In genomic region chr13:85379433-85379832, GRCh38 we compare ENCODE assay signal across 18 cellular contexts.
DNase-seq lines count a peak whose midpoint lies in the region; ATAC-seq, FAIRE-seq and TF ChIP-seq lines count a peak whose summit lies in the region.
"Had no signal": no experiment of that assay in that cellular context is flagged by ENCODE, and none has a peak within 500 bp of the region (broad histone marks: within the 10 kb centered on the region; RNA-seq: fewer than 3 reads in every experiment).

No MANE protein-coding gene starts in this region.

- no peaks in the 10 kb centered on the region for H3K36me3 ChIP-seq in BLaER1
- no peaks in the 10 kb centered on the region for H3K36me3 ChIP-seq in PC-9 (ENCODE audit: low read depth)

- BruUV-seq in PC-9 (replicated peaks; lab: Mats Ljungman, UMichigan), result no TSS peak

- POLR2A ChIA-PET in PC-9 (lab: Charles Lee; ENCODE audit: unreplicated experiment), result no interaction called here

- peak overlapping the region; percentile 10; the same call in 1 of the 2 replicates for H3K4me3 ChIP-seq in BLaER1
- peak overlapping the region; percentile 48; the same call in 1 of the 2 replicates for H3K4me3 ChIP-seq in PC-9
- H3K4me3 ChIP-seq in epithelial cell of proximal tubule (ENCODE audit: low read depth, low read length), result peak overlapping the region; percentile 16
- H3K4me3 ChIP-seq: skin epidermis had no signal

- CTCF ChIA-PET in PC-9 (lab: Charles Lee), result no interaction called here

- peaks cover 8% of the 10 kb centered on the region; the same call in 1 of the 2 replicates for H3K9me3 ChIP-seq in BLaER1
- no peaks in the 10 kb centered on the region for H3K9me3 ChIP-seq in PC-9 (ENCODE audit: insufficient read depth, low read depth)

- intact Hi-C loops in PC-9 (cut with micrococcal nuclease; ENCODE audit: unreplicated experiment), result no loop called here

- peak; percentile 33 for DNase-seq in ELR (ENCODE audit: low read depth)
- DNase-seq in PC-9, result no peak
- DNase-seq in epithelial cell of proximal tubule (ENCODE audit: low read depth), result no peak
- no peak for DNase-seq in HT-29 (ENCODE audit: low spot score)
- DNase-seq in HTR-8/SVneo (ENCODE audit: insufficient read length, low spot score), result no peak
- DNase-seq: activated CD8-positive, alpha-beta memory T cell treated with anti-CD3 and anti-CD28 coated beads for 24 hours; activated gamma-delta T cell treated with Interleukin-2 at 50 U/mL for 16 hours; CD4-positive, CD25-positive, alpha-beta regulatory T cell; HCEC 1CT; hippocampal formation; NCI-H1694; NCI-H524 had no signal

- H2AFZ ChIP-seq in PC-9, result peak overlapping the region; percentile 77
- H2AFZ ChIP-seq: parathyroid adenoma had no signal

- no peak for FAIRE-seq in HTR-8/SVneo (lab: Jason Lieb, UNC)
- FAIRE-seq: GM12891 had no signal

- peak overlapping the region; percentile 52 for H3K4me2 ChIP-seq in BLaER1
- H3K4me2 ChIP-seq in PC-9, result peak overlapping the region; percentile 70

- no peaks in the 10 kb centered on the region for H3K9me2 ChIP-seq in PC-9 (ENCODE audit: insufficient read depth)

- H3K27me3 ChIP-seq in BLaER1 (no peaks in the 10 kb centered on the region), PC-9 (ENCODE audit: insufficient read depth, low read depth) (no peaks in the 10 kb centered on the region)

- H3K27ac ChIP-seq in BLaER1 (peak overlapping the region; percentile 47), PC-9 (no peak overlapping the region)
- H3K27ac ChIP-seq: parathyroid adenoma, RWPE1, skin epidermis had no signal

- H3K4me1 ChIP-seq in BLaER1 (peaks cover 48% of the 10 kb centered on the region), PC-9 (replicated peaks; ENCODE audit: insufficient read depth) (no peaks in the 10 kb centered on the region; the same call in 1 of the 2 replicates)
- H3K4me1 ChIP-seq: parathyroid adenoma had no signal

- no peaks in the 10 kb centered on the region for H3F3A ChIP-seq in PC-9 (ENCODE audit: insufficient read depth, low read depth)

- no peak for TF ChIP-seq CTCF in PC-9 (conservative IDR thresholded peaks at IDR 0.05)
- TF ChIP-seq CTCF in epithelial cell of proximal tubule (conservative IDR thresholded peaks at IDR 0.05; ENCODE audit: low read depth, low read length), result no peak

- no peak for ATAC-seq in GM19023 (IDR thresholded peaks at IDR 0.05; ENCODE audit: unreplicated experiment)

- H3K9ac ChIP-seq in BLaER1, result no peak overlapping the region
- H3K9ac ChIP-seq: parathyroid adenoma had no signal

- H3K79me2 ChIP-seq in PC-9 (ENCODE audit: low read depth), result no peaks in the 10 kb centered on the region
- H3K79me2 ChIP-seq: parathyroid adenoma had no signal

- H4K20me1 ChIP-seq in BLaER1, result no peaks in the 10 kb centered on the region
- no peaks in the 10 kb centered on the region for H4K20me1 ChIP-seq in PC-9 (ENCODE audit: insufficient read depth)
